Comparison of ENCODE assay signal across 33 cellular contexts in the genomic region with DNA sequence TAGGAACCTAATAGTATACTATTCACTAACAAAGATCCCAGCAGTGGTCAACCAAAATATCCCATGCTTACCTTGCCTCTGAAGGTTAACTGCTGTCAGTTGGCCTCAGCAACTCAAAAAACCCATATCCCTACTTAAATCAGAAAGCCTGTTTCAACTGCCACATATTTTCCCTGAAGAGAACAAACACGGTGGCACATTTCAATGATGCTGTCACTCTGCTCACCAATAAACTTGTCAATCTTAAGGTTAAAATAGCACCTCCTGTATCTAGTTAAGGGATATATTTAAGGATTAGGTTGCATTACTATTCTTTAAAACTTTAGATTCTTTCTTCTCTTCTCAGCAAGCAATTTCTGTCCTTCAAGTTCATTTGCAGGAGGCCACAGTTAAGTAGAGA.
"Had no signal": no experiment of that assay in that cellular context is flagged by ENCODE, and none has a peak within 500 bp of the region (broad histone marks: within the 10 kb centered on the region; RNA-seq: fewer than 3 reads in every experiment).

No MANE protein-coding gene starts in this region.

- H3K4me3 ChIP-seq: adrenal gland, body of pancreas, esophagus muscularis mucosa, gastrocnemius medialis, heart left ventricle had no signal

- H3K27me3 ChIP-seq: adrenal gland, body of pancreas, esophagus muscularis mucosa, foreskin keratinocyte, gastrocnemius medialis, heart left ventricle had no signal

- H3K4me3 Mint-ChIP-seq: activated CD4-positive, alpha-beta memory T cell treated with anti-CD3 and anti-CD28 coated beads for 36 hours; activated CD4-positive, alpha-beta T cell treated with anti-CD3 and anti-CD28 coated beads for 36 hours; activated CD4-positive, alpha-beta T cell treated with anti-CD3 and anti-CD28 coated beads, Interleukin-2, amount 10 ng/mL, durations not matched to agents 24 days and 14 days; activated CD8-positive, alpha-beta memory T cell treated with anti-CD3 and anti-CD28 coated beads, Interleukin-2, amount 10 ng/mL, durations not matched to agents 7 days and 5 days; activated CD8-positive, alpha-beta T cell treated with anti-CD3 and anti-CD28 coated beads, Interleukin-2, amount 10 ng/mL, durations not matched to agents 7 days and 5 days; activated naive CD4-positive, alpha-beta T cell treated with anti-CD3 and anti-CD28 coated beads for 36 hours; activated naive CD4-positive, alpha-beta T cell treated with anti-CD3 and anti-CD28 coated beads, Interleukin-2, amount 50 U/mL, for 24 hours; activated naive CD8-positive, alpha-beta T cell treated with anti-CD3 and anti-CD28 coated beads for 36 hours; activated naive CD8-positive, alpha-beta T cell treated with anti-CD3 and anti-CD28 coated beads, Interleukin-2, amount 50 U/mL, for 24 hours; activated T-helper 1 cell treated with anti-CD3 and anti-CD28 coated beads, Interleukin-12 subunit alpha, Interleukin-12 subunit beta, Interleukin-2, Interleukin-4 antibody, amounts not matched to agents 30 ng/mL and 10 ng/mL and 1 ng/mL, durations not matched to agents 14 hours and 24 hours and 36 hours; effector memory CD8-positive, alpha-beta T cell; T-helper 2 cell treated with Interferon-gamma antibody and Interleukin-4, amounts not matched to agents 5 μg/mL and 100 μg/mL, for 36 hours had no signal

- H3K27me3 Mint-ChIP-seq: activated CD4-positive, alpha-beta memory T cell treated with anti-CD3 and anti-CD28 coated beads for 36 hours; activated CD4-positive, alpha-beta T cell treated with anti-CD3 and anti-CD28 coated beads for 36 hours; activated CD4-positive, alpha-beta T cell treated with anti-CD3 and anti-CD28 coated beads, Interleukin-2, amount 10 ng/mL, durations not matched to agents 24 days and 14 days; activated CD8-positive, alpha-beta memory T cell treated with anti-CD3 and anti-CD28 coated beads, Interleukin-2, amount 10 ng/mL, durations not matched to agents 7 days and 5 days; activated naive CD4-positive, alpha-beta T cell treated with anti-CD3 and anti-CD28 coated beads, Interleukin-2, amount 50 U/mL, for 24 hours; activated naive CD8-positive, alpha-beta T cell treated with anti-CD3 and anti-CD28 coated beads for 36 hours; activated naive CD8-positive, alpha-beta T cell treated with anti-CD3 and anti-CD28 coated beads, Interleukin-2, amount 50 U/mL, for 24 hours; effector memory CD8-positive, alpha-beta T cell had no signal

- H3K36me3 ChIP-seq: adrenal gland, esophagus muscularis mucosa, gastrocnemius medialis, heart left ventricle had no signal

- H3K4me1 Mint-ChIP-seq: activated CD4-positive, alpha-beta T cell treated with anti-CD3 and anti-CD28 coated beads for 36 hours; activated CD4-positive, alpha-beta T cell treated with anti-CD3 and anti-CD28 coated beads, Interleukin-2, amount 10 ng/mL, durations not matched to agents 24 days and 14 days; activated CD8-positive, alpha-beta memory T cell treated with anti-CD3 and anti-CD28 coated beads, Interleukin-2, amount 10 ng/mL, durations not matched to agents 7 days and 5 days; activated naive CD4-positive, alpha-beta T cell treated with anti-CD3 and anti-CD28 coated beads, Interleukin-2, amount 50 U/mL, for 24 hours; activated naive CD8-positive, alpha-beta T cell treated with anti-CD3 and anti-CD28 coated beads for 36 hours; activated naive CD8-positive, alpha-beta T cell treated with anti-CD3 and anti-CD28 coated beads, Interleukin-2, amount 50 U/mL, for 24 hours had no signal

- H3K27ac Mint-ChIP-seq: activated CD4-positive, alpha-beta memory T cell treated with anti-CD3 and anti-CD28 coated beads for 36 hours; activated CD4-positive, alpha-beta T cell treated with anti-CD3 and anti-CD28 coated beads for 36 hours; activated CD4-positive, alpha-beta T cell treated with anti-CD3 and anti-CD28 coated beads, Interleukin-2, amount 10 ng/mL, durations not matched to agents 24 days and 14 days; activated CD8-positive, alpha-beta memory T cell treated with anti-CD3 and anti-CD28 coated beads, Interleukin-2, amount 10 ng/mL, durations not matched to agents 7 days and 5 days; activated CD8-positive, alpha-beta T cell treated with anti-CD3 and anti-CD28 coated beads, Interleukin-2, amount 10 ng/mL, durations not matched to agents 7 days and 5 days; activated naive CD4-positive, alpha-beta T cell treated with anti-CD3 and anti-CD28 coated beads for 36 hours; activated naive CD4-positive, alpha-beta T cell treated with anti-CD3 and anti-CD28 coated beads, Interleukin-2, amount 50 U/mL, for 24 hours; activated naive CD8-positive, alpha-beta T cell treated with anti-CD3 and anti-CD28 coated beads for 36 hours; activated naive CD8-positive, alpha-beta T cell treated with anti-CD3 and anti-CD28 coated beads, Interleukin-2, amount 50 U/mL, for 24 hours; activated T-helper 1 cell treated with anti-CD3 and anti-CD28 coated beads, Interleukin-12 subunit alpha, Interleukin-12 subunit beta, Interleukin-2, Interleukin-4 antibody, amounts not matched to agents 30 ng/mL and 10 ng/mL and 1 ng/mL, durations not matched to agents 14 hours and 24 hours and 36 hours; activated T-helper 2 cell treated with anti-CD3 and anti-CD28 coated beads, Interferon-gamma antibody, Interleukin-2, Interleukin-4, amounts not matched to agents 10 μg/mL and 5 μg/mL and 100 μg/mL, durations not matched to agents 14 hours and 24 hours and 36 hours; effector memory CD8-positive, alpha-beta T cell; T-helper 2 cell treated with Interferon-gamma antibody and Interleukin-4, amounts not matched to agents 5 μg/mL and 100 μg/mL, for 36 hours had no signal

- H3K36me3 Mint-ChIP-seq: activated CD4-positive, alpha-beta memory T cell treated with anti-CD3 and anti-CD28 coated beads for 36 hours; activated CD8-positive, alpha-beta memory T cell treated with anti-CD3 and anti-CD28 coated beads, Interleukin-2, amount 10 ng/mL, durations not matched to agents 7 days and 5 days; activated naive CD4-positive, alpha-beta T cell treated with anti-CD3 and anti-CD28 coated beads, Interleukin-2, amount 50 U/mL, for 24 hours; activated naive CD8-positive, alpha-beta T cell treated with anti-CD3 and anti-CD28 coated beads for 36 hours had no signal

- DNase-seq: activated CD4-positive, alpha-beta memory T cell treated with anti-CD3 and anti-CD28 coated beads for 36 hours; activated CD4-positive, alpha-beta T cell treated with anti-CD3 and anti-CD28 coated beads for 36 hours; activated CD4-positive, alpha-beta T cell treated with anti-CD3 and anti-CD28 coated beads, Interleukin-2, amount 10 ng/mL, durations not matched to agents 24 days and 14 days; activated CD4-positive, CD25-positive, alpha-beta regulatory T cell; activated CD4-positive, CD25-positive, alpha-beta regulatory T cell treated with anti-CD3 and anti-CD28 coated beads, Interleukin-2, amount 50 U/mL, for 72 hours; activated CD8-positive, alpha-beta memory T cell treated with anti-CD3 and anti-CD28 coated beads, Interleukin-2, amount 10 ng/mL, durations not matched to agents 7 days and 5 days; activated CD8-positive, alpha-beta memory T cell treated with anti-CD3 and anti-CD28 coated beads, Interleukin-2, amount 50 U/mL, for 4 hours; activated CD8-positive, alpha-beta T cell treated with anti-CD3 and anti-CD28 coated beads, Interleukin-2, amount 10 ng/mL, durations not matched to agents 7 days and 5 days; activated effector memory CD4-positive, alpha-beta T cell treated with anti-CD3 and anti-CD28 coated beads, Interleukin-2, amount 50 U/mL, for 16 hours; activated naive CD4-positive, alpha-beta T cell treated with anti-CD3 and anti-CD28 coated beads for 36 hours; activated naive CD8-positive, alpha-beta T cell treated with anti-CD3 and anti-CD28 coated beads for 36 hours; activated naive CD8-positive, alpha-beta T cell treated with anti-CD3 and anti-CD28 coated beads, Interleukin-2, amount 50 U/mL, for 24 hours; activated T-cell treated with anti-CD3 and anti-CD28 coated beads, Interleukin-2, amount 50 U/mL, for 1 hour; activated T-cell treated with anti-CD3 and anti-CD28 coated beads, Interleukin-2, amount 50 U/mL, for 48 hours; adrenal gland; amygdala; aorta; body of pancreas; cortex of kidney; dermis blood vessel endothelial cell; effector CD4-positive, alpha-beta T cell; effector memory CD8-positive, alpha-beta T cell; erythroblast; foreskin keratinocyte; gastrocnemius medialis; glutamatergic neuron; heart left ventricle; T1000 had no signal

- H3K4me1 ChIP-seq: adrenal gland, body of pancreas, esophagus muscularis mucosa, foreskin keratinocyte, gastrocnemius medialis, heart left ventricle had no signal

- H3K9me3 ChIP-seq: adrenal gland, body of pancreas, esophagus muscularis mucosa, gastrocnemius medialis had no signal

- ATAC-seq: activated CD4-positive, alpha-beta T cell treated with anti-CD3 and anti-CD28 coated beads for 36 hours; activated CD8-positive, alpha-beta memory T cell treated with anti-CD3 and anti-CD28 coated beads, Interleukin-2, amount 10 ng/mL, durations not matched to agents 7 days and 5 days; activated CD8-positive, alpha-beta T cell treated with anti-CD3 and anti-CD28 coated beads, Interleukin-2, amount 10 ng/mL, durations not matched to agents 7 days and 5 days; activated naive CD8-positive, alpha-beta T cell treated with anti-CD3 and anti-CD28 coated beads, Interleukin-2, amount 50 U/mL, for 24 hours; body of pancreas; effector memory CD8-positive, alpha-beta T cell; foreskin keratinocyte; gastrocnemius medialis; heart left ventricle had no signal

- H3K27ac ChIP-seq: adrenal gland, body of pancreas, esophagus muscularis mucosa, foreskin keratinocyte, gastrocnemius medialis, heart left ventricle had no signal
